ENCODE assay signal across 10 cellular contexts in genomic region chrX:13472975-13473665, GRCh38.
DNase-seq lines count a peak whose midpoint lies in the region; ATAC-seq and TF ChIP-seq lines count a peak whose summit lies in the region.
"Had no signal": no experiment of that assay in that cellular context is flagged by ENCODE, and none has a peak within 500 bp of the region (broad histone marks: within the 10 kb centered on the region; RNA-seq: fewer than 3 reads in every experiment).

No MANE protein-coding gene starts in this region.

- intact Hi-C loops in naive thymus-derived CD4-positive, alpha-beta T cell (cut with micrococcal nuclease): loop anchor here in 1 of 2 donors (5.0 kb wide), 1 partner anchor 381 kb away; no protein-coding TSS in a partner anchor

- peaks cover 0 to 14% (median 0%) of the 10 kb centered on the region in 5 donors for H3K36me3 Mint-ChIP-seq in naive thymus-derived CD4-positive, alpha-beta T cell

- H3K27me3 ChIP-seq in naive thymus-derived CD4-positive, alpha-beta T cell (ENCODE audit: control insufficient read depth in 2 of 2, insufficient read depth in 2 of 2, low read length in 2 of 2): no peaks in the 10 kb centered on the region

- H3K4me1 Mint-ChIP-seq in naive thymus-derived CD4-positive, alpha-beta T cell: peaks cover 10 to 35% (median 25%) of the 10 kb centered on the region in 7 donors

- H3K9me3 Mint-ChIP-seq in naive thymus-derived CD4-positive, alpha-beta T cell: peaks cover 0 to 5% (median 0%) of the 10 kb centered on the region in 11 donors

- peak; percentile 14 for TF ChIP-seq CTCF in AG09309 (IDR thresholded peaks at IDR 0.05; ENCODE audit: control insufficient read depth, insufficient read depth, low read depth, low read length, missing control alignments)

- no peak for DNase-seq in AG09309 (ENCODE audit: low read depth)
- DNase-seq in astrocyte of the hippocampus (ENCODE audit: low read depth, low spot score): peak; percentile 16
- DNase-seq in naive thymus-derived CD4-positive, alpha-beta T cell: no peak
- DNase-seq in stimulated activated CD4-positive, alpha-beta T cell treated with anti-CD3 and anti-CD28 coated beads, Interleukin-12 subunit alpha, Interleukin-12 subunit beta, amount 100 ng/mL, for 4 hours: no peak
- DNase-seq in germinal center (ENCODE audit: low spot score): no peak
- DNase-seq in HEK293T (ENCODE audit: extremely low spot score): no peak
- DNase-seq: NCI-H1436 treated with DMSO at 0.1 percent for 48 hours had no signal

- peak overlapping the region; percentile 89 to 99 (median 95) for H3K27ac Mint-ChIP-seq in naive thymus-derived CD4-positive, alpha-beta T cell

- POLR2A ChIA-PET in naive thymus-derived CD4-positive, alpha-beta T cell (lab: Charles Lee): interaction anchor here (0.6 to 3.6 kb wide), 6 partner anchors 335 to 523 kb away, joined by 3 to 9 read pairs (median 4); partner anchors contain the start of gene TMSB4X
- POLR2A ChIA-PET in HEK293T (lab: Yijun Ruan, JAX): no interaction called here

- H3K27me3 Mint-ChIP-seq in naive thymus-derived CD4-positive, alpha-beta T cell: no peaks in the 10 kb centered on the region

- no peaks in the 10 kb centered on the region for H3K36me3 ChIP-seq in naive thymus-derived CD4-positive, alpha-beta T cell (ENCODE audit: control insufficient read depth in 2 of 3, insufficient read depth in 3 of 3, low read length in 3 of 3)

- peak; percentile 8 for ATAC-seq in GM21529 (IDR thresholded peaks at IDR 0.05; ENCODE audit: unreplicated experiment)
- no peak for ATAC-seq in naive thymus-derived CD4-positive, alpha-beta T cell
- ATAC-seq in GM21717 (IDR thresholded peaks at IDR 0.05; ENCODE audit: unreplicated experiment): no peak
- ATAC-seq: HCT116 had no signal

- H3K27ac ChIP-seq in naive thymus-derived CD4-positive, alpha-beta T cell (ENCODE audit: low read depth, low read length): peak overlapping the region; percentile 63

- H3K9me3 ChIP-seq in naive thymus-derived CD4-positive, alpha-beta T cell (ENCODE audit: control insufficient read depth in 2 of 3, low read length in 3 of 3): no peaks in the 10 kb centered on the region

- H3K4me3 ChIP-seq in AG09309 (ENCODE audit: control insufficient read depth, low read depth, low read length): no peak overlapping the region
- H3K4me3 ChIP-seq in naive thymus-derived CD4-positive, alpha-beta T cell (ENCODE audit: low read length): peak overlapping the region; percentile 44

- peaks cover 4 to 7% of the 10 kb centered on the region in 2 donors for H3K4me1 ChIP-seq in naive thymus-derived CD4-positive, alpha-beta T cell (ENCODE audit: control insufficient read depth in 2 of 2, insufficient read depth in 2 of 2, low read length in 2 of 2)

- CTCF ChIA-PET in naive thymus-derived CD4-positive, alpha-beta T cell (lab: Charles Lee): interaction anchor here (2.0 kb wide), 1 partner anchor 12 kb away, joined by 4 read pairs; no protein-coding TSS in a partner anchor
- CTCF ChIA-PET in HEK293T (lab: Yijun Ruan, JAX): interaction anchor here (1.5 kb wide), 1 partner anchor 15 kb away, joined by 3 read pairs; no protein-coding TSS in a partner anchor

- H3K4me3 Mint-ChIP-seq in naive thymus-derived CD4-positive, alpha-beta T cell: peak overlapping the region; percentile 73 to 87 (median 78)

TF ChIP-seq in HEK293T, 16 proteins besides CTCF, POLR2A, EP300 and RAD21:
- no peak for TF ChIP-seq CTBP1 (IDR thresholded peaks at IDR 0.05; ENCODE audit: borderline replicate concordance)
- TF ChIP-seq ZNF384 (IDR thresholded peaks at IDR 0.05): no peak
- TF ChIP-seq FOXK2 (IDR thresholded peaks at IDR 0.05): no peak
- no peak for TF ChIP-seq ARNT (IDR thresholded peaks at IDR 0.05)
- no peak for TF ChIP-seq TARDBP (IDR thresholded peaks at IDR 0.05)
- no peak for TF ChIP-seq PKNOX1 (IDR thresholded peaks at IDR 0.05)
- no peak for TF ChIP-seq FOXA1 (IDR thresholded peaks at IDR 0.05)
- no peak for TF ChIP-seq NFRKB (IDR thresholded peaks at IDR 0.05)
- TF ChIP-seq ELF4 (IDR thresholded peaks at IDR 0.05): no peak
- no peak for TF ChIP-seq BHLHE40 (IDR thresholded peaks at IDR 0.05; ENCODE audit: borderline replicate concordance)
- no peak for TF ChIP-seq SUZ12 (IDR thresholded peaks at IDR 0.05)
